In the genomic region with DNA sequence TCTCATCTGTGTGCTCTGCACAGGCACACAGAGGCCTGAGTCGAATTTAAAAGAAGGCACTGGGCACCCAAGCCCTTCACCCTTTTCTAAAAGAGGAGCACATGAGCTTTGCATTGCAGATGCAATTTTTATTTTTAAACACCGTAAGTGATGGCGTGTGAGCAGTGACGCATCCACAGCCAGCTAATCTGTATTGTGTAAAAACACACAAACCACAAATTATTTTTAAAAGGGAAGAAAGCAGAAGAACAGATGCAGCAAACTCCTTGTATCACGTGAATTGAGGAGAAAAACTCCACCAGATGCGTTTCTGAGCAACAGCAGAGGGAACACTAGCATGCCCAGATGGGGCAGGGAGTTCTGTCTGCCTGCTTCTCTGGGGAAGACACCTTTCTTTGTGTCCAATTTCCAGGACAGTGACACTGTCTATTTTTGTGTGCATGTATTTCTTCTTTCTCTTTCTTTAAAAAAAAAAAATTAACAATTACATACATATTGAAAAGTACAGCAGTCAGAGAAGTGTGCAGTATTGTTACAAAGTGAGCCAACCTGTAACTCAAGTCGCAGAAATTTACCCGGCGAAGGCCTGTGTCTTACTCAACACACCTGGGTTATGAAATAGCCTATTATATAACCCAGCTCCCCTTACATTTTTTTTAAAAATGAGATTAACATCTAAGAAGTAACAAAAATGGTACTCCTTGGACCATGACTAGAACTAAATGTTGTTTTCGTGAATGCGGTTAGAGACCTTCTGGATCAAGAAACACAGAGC, we compare ENCODE assay signal across 8 cellular contexts. TPM values are rescaled to one million over a fixed set of nuclear protein-coding genes. Genes with fewer than 3 reads are reported as not detected.
A peak's percentile ranks its signal among the peaks of the same experiment; 100 is the strongest.
DNase-seq lines count a peak whose midpoint lies in the region; ATAC-seq and TF ChIP-seq lines count a peak whose summit lies in the region.

No MANE protein-coding gene starts in this region.

- peak; percentile 59 for DNase-seq in AG08396 (ENCODE audit: low spot score)
- DNase-seq in RPMI8226: peak; percentile 40
- peak; percentile 59 for DNase-seq in iris pigment epithelial cell (ENCODE audit: low read depth)
- no peak for DNase-seq in colonic mucosa
- DNase-seq in NCI-H446 treated with DMSO at 0.1 percent for 48 hours (lab: John Stamatoyannopoulos, UW): no peak
- no peak for DNase-seq in effector CD8-positive, alpha-beta T cell (lab: John Stamatoyannopoulos, UW)

- H3K4me1 ChIP-seq in colonic mucosa: no peaks in the 10 kb centered on the region

- ATAC-seq in GM21786 (IDR thresholded peaks at IDR 0.05; ENCODE audit: unreplicated experiment) (peak; percentile 52), HG03196 (IDR thresholded peaks at IDR 0.05; ENCODE audit: unreplicated experiment) (no peak)

- H3K4me3 ChIP-seq in colonic mucosa: no peak overlapping the region

- intact Hi-C loops in colonic mucosa (cut with DNase I): no loop called here

- no peaks in the 10 kb centered on the region for H3K27me3 ChIP-seq in colonic mucosa

- no peaks in the 10 kb centered on the region for H3K9me3 ChIP-seq in colonic mucosa

- no peak for TF ChIP-seq CTCF in colonic mucosa (IDR thresholded peaks at IDR 0.05)

- no peak overlapping the region for H3K27ac ChIP-seq in colonic mucosa

- H3K9ac ChIP-seq in colonic mucosa (ENCODE audit: low read depth in 2 of 2, low read length in 2 of 2): no peak overlapping the region

- H3K36me3 ChIP-seq in colonic mucosa: no peaks in the 10 kb centered on the region

RNA-seq across cellular contexts. Expression of gene EEPD1, which starts 39.2 kb away (rescaled TPM):
- total RNA-seq in colonic mucosa: 10 to 100 TPM in 1 of 2 donors, 1 to 10 TPM in 1; 8.2 to 10.0 TPM

Comparison
In these comparisons a context has a peak if more than half of its experiments do, and no peak if none do; other contexts are left out.
1. DNase-seq: peak in AG08396 (single experiment), RPMI8226 (single experiment) and iris pigment epithelial cell (single experiment); none in colonic mucosa (single experiment), NCI-H446 treated with DMSO at 0.1 percent for 48 hours (single experiment) and effector CD8-positive, alpha-beta T cell (single experiment).